In the genomic region with DNA sequence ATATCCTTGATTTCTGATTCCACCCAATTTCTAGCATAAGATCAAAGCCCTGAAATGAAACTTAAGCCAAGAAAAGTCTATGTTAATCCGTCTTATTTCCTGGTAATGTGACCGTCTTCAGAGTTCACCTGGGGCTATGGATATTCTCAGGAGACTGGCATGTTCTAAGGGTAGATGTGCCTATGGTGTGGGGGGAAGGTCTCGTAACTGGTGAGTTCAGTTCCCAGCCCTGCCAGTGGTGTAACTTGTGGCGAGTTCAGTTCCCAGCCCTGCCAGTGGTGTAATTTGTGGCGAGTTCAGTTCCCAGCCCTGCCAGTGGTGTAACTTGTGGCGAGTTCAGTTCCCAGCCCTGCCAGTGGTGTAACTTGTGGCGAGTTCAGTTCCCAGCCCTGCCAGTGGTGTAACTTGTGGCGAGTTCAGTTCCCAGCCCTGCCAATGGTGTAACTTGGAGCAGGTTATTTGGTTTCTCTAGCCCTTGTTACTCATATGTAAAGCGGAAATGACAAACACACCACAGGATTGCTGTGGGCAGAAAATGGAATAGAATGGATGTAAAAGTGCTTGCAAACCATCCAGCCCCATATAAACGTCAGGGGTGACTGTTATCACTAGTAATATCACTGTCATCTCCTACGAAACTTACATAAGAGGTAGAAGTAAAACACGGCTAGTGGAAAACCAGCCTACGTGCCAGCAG, we compare ENCODE assay signal across 12 cellular contexts. TPM values are rescaled to one million over a fixed set of nuclear protein-coding genes. Genes with fewer than 3 reads are reported as not detected.
DNase-seq lines count a peak whose midpoint lies in the region; ATAC-seq, FAIRE-seq and TF ChIP-seq lines count a peak whose summit lies in the region.
"Had no signal": no experiment of that assay in that cellular context is flagged by ENCODE, and none has a peak within 500 bp of the region (broad histone marks: within the 10 kb centered on the region; RNA-seq: fewer than 3 reads in every experiment).

No MANE protein-coding gene starts in this region.

- no peaks in the 10 kb centered on the region for H3K9me3 ChIP-seq in astrocyte (ENCODE audit: insufficient read depth, low read depth, low read length)
- H3K9me3 ChIP-seq in H9 (ENCODE audit: control insufficient read depth, low read depth, low read length) = no peaks in the 10 kb centered on the region
- no peaks in the 10 kb centered on the region for H3K9me3 ChIP-seq in gastroesophageal sphincter
- H3K9me3 ChIP-seq: A549, tibial nerve had no signal

- H3K27me3 ChIP-seq in astrocyte (ENCODE audit: insufficient read depth, low read length) (no peaks in the 10 kb centered on the region), H9 (ENCODE audit: insufficient read depth, low read length) (no peaks in the 10 kb centered on the region), gastroesophageal sphincter (no peaks in the 10 kb centered on the region)
- H3K27me3 ChIP-seq: tibial nerve had no signal

- POLR2A ChIA-PET in activated CD8-positive, alpha-beta T cell treated with anti-CD3 and anti-CD28 coated beads for 36 hours (lab: Charles Lee) = no interaction called here
- POLR2A ChIA-PET in activated CD8-positive, alpha-beta T cell treated with anti-CD3 and anti-CD28 coated beads, Interleukin-2, amount 10 ng/mL, durations not matched to agents 7 days and 5 days (lab: Charles Lee) = no interaction called here

- H3K56ac ChIP-seq in H9 (ENCODE audit: insufficient read length, low read depth, low read length) = no peak overlapping the region

- H3K9ac ChIP-seq in astrocyte (ENCODE audit: low read length) (no peak overlapping the region), H9 (ENCODE audit: extremely low read depth, insufficient read length, low read length) (no peak overlapping the region)

- H2BK5ac ChIP-seq in H9 (ENCODE audit: insufficient read length, low read length) = no peak overlapping the region

- intact Hi-C loops in activated CD8-positive, alpha-beta T cell treated with anti-CD3 and anti-CD28 coated beads for 36 hours (cut with micrococcal nuclease) = no loop called here

- no peak overlapping the region for H3T11ph ChIP-seq in H9 (ENCODE audit: low read length)

- H3K79me1 ChIP-seq in H9 (ENCODE audit: insufficient read depth, low read depth, low read length, poor library complexity, severe bottlenecking) = no peaks in the 10 kb centered on the region

- no peak overlapping the region for H3K4me2 ChIP-seq in astrocyte (ENCODE audit: low read length)
- no peak overlapping the region for H3K4me2 ChIP-seq in H9 (ENCODE audit: insufficient read depth, insufficient read length, low read length)
- H3K4me2 ChIP-seq: A549 had no signal

- H3K14ac ChIP-seq in H9 (ENCODE audit: insufficient read depth, low read length) = no peak overlapping the region

- no peaks in the 10 kb centered on the region for H3K4me1 Mint-ChIP-seq in activated CD8-positive, alpha-beta T cell treated with anti-CD3 and anti-CD28 coated beads for 36 hours (ENCODE audit: low read depth)
- H3K4me1 Mint-ChIP-seq in activated CD8-positive, alpha-beta T cell treated with anti-CD3 and anti-CD28 coated beads, Interleukin-2, amount 10 ng/mL, durations not matched to agents 7 days and 5 days (ENCODE audit: low read depth) = peaks cover 13% of the 10 kb centered on the region
- H3K4me1 Mint-ChIP-seq in astrocyte (ENCODE audit: low read depth, unreplicated experiment) = no peaks in the 10 kb centered on the region
- peaks cover 17 to 18% of the 10 kb centered on the region in 2 donors for H3K4me1 Mint-ChIP-seq in natural killer cell treated with Interleukin-12 subunit alpha and Interleukin-12 subunit beta and Interleukin-15 and Interleukin-18, amount 100 ng/mL, for 72 hours (ENCODE audit: low read depth in 2 of 2)
- no peaks in the 10 kb centered on the region for H3K4me1 Mint-ChIP-seq in H9
- H3K4me1 Mint-ChIP-seq: mesothelial cell of epicardium had no signal

- H3K36me3 Mint-ChIP-seq in activated CD8-positive, alpha-beta T cell treated with anti-CD3 and anti-CD28 coated beads for 36 hours (ENCODE audit: low read depth) = peaks cover 20% of the 10 kb centered on the region
- H3K36me3 Mint-ChIP-seq in activated CD8-positive, alpha-beta T cell treated with anti-CD3 and anti-CD28 coated beads, Interleukin-2, amount 10 ng/mL, durations not matched to agents 7 days and 5 days (ENCODE audit: low read depth) = peaks cover 49% of the 10 kb centered on the region
- H3K36me3 Mint-ChIP-seq in astrocyte (ENCODE audit: low read depth, unreplicated experiment) (peaks cover 20% of the 10 kb centered on the region), H9 (ENCODE audit: insufficient read depth in 1 of 3, low read depth in 3 of 3) (peaks cover 23 to 46% (median 29%) of the 10 kb centered on the region in 3 experiments)
- H3K36me3 Mint-ChIP-seq in natural killer cell treated with Interleukin-12 subunit alpha and Interleukin-12 subunit beta and Interleukin-15 and Interleukin-18, amount 100 ng/mL, for 72 hours = peaks cover 14% of the 10 kb centered on the region

- no peak overlapping the region for H2AFZ ChIP-seq in astrocyte (ENCODE audit: low read depth, low read length)
- H2AFZ ChIP-seq in H9 (ENCODE audit: low read length) = no peak overlapping the region

- H3K4me3 ChIP-seq in astrocyte (ENCODE audit: insufficient read depth, low read depth, low read length) (no peak overlapping the region), gastroesophageal sphincter (no peak overlapping the region)
- H3K4me3 ChIP-seq: A549, tibial nerve had no signal

- no peak overlapping the region for H3K18ac ChIP-seq in H9 (ENCODE audit: insufficient read length, low read depth, low read length)

- H3K79me2 ChIP-seq in astrocyte (ENCODE audit: insufficient read depth, low read length) = peaks cover 26% of the 10 kb centered on the region
- H3K79me2 ChIP-seq in H9 (ENCODE audit: insufficient read depth, low read length) = no peaks in the 10 kb centered on the region

- H3K27ac ChIP-seq in astrocyte (ENCODE audit: low read depth, low read length) = no peak overlapping the region
- no peak overlapping the region for H3K27ac ChIP-seq in H9 (ENCODE audit: insufficient read length, low read depth, low read length)
- no peak overlapping the region for H3K27ac ChIP-seq in gastroesophageal sphincter
- H3K27ac ChIP-seq: A549, tibial nerve had no signal

- DNase-seq in activated CD8-positive, alpha-beta T cell treated with anti-CD3 and anti-CD28 coated beads for 36 hours = no peak
- no peak for DNase-seq in activated CD8-positive, alpha-beta T cell treated with anti-CD3 and anti-CD28 coated beads, Interleukin-2, amount 10 ng/mL, durations not matched to agents 7 days and 5 days
- DNase-seq in LHCN-M2 (ENCODE audit: low read depth) = peak; percentile 88
- DNase-seq in astrocyte (ENCODE audit: low read depth) = peak; percentile 82
- DNase-seq in natural killer cell treated with Interleukin-12 subunit alpha and Interleukin-12 subunit beta and Interleukin-15 and Interleukin-18, amount 100 ng/mL, for 72 hours (ENCODE audit: low spot score) = peak; percentile 67
- no peak for DNase-seq in H9
- DNase-seq in activated effector memory CD4-positive, alpha-beta T cell treated with Interleukin-2 at 50 U/mL for 16 hours = no peak
- DNase-seq: NCI-H1417 treated with DMSO at 0.1 percent for 48 hours had no signal

- CTCF ChIA-PET in activated CD8-positive, alpha-beta T cell treated with anti-CD3 and anti-CD28 coated beads for 36 hours (lab: Charles Lee) = no interaction called here
- CTCF ChIA-PET in activated CD8-positive, alpha-beta T cell treated with anti-CD3 and anti-CD28 coated beads, Interleukin-2, amount 10 ng/mL, durations not matched to agents 7 days and 5 days (lab: Charles Lee) = no interaction called here

- WGBS in H9 (ENCODE audit: extremely low coverage, insufficient read length, low lambda C conversion rate) = no CpG with 5 or more reads among the region's 13 CpGs
- 90% methylated on average over 8 to 10 of the region's 13 CpGs for WGBS in gastroesophageal sphincter (ENCODE audit: low coverage in 1 of 2), 2 donors

- H3K23me2 ChIP-seq in H9 (ENCODE audit: insufficient read length, low read depth, low read length, poor library complexity, severe bottlenecking) = no peaks in the 10 kb centered on the region

- TF ChIP-seq CTCF in activated CD8-positive, alpha-beta T cell treated with anti-CD3 and anti-CD28 coated beads for 36 hours (IDR thresholded peaks at IDR 0.05) = no peak
- TF ChIP-seq CTCF in astrocyte (IDR thresholded peaks at IDR 0.05; ENCODE audit: insufficient read depth, low read depth, low read length) (no peak), H9 (conservative IDR thresholded peaks at IDR 0.05) (no peak), gastroesophageal sphincter (IDR thresholded peaks at IDR 0.05) (no peak)

- no peak overlapping the region for H3K4ac ChIP-seq in H9 (ENCODE audit: low read depth, low read length)

- FAIRE-seq in astrocyte (lab: Jason Lieb, UNC) = no peak
- FAIRE-seq: A549 had no signal

- peak; percentile 20 for ATAC-seq in activated CD8-positive, alpha-beta T cell treated with anti-CD3 and anti-CD28 coated beads for 36 hours
- ATAC-seq in activated CD8-positive, alpha-beta T cell treated with anti-CD3 and anti-CD28 coated beads, Interleukin-2, amount 10 ng/mL, durations not matched to agents 7 days and 5 days = no peak
- peak; percentile 94 to 97 for ATAC-seq in natural killer cell treated with Interleukin-12 subunit alpha and Interleukin-12 subunit beta and Interleukin-15 and Interleukin-18, amount 100 ng/mL, for 72 hours
- no peak for ATAC-seq in gastroesophageal sphincter
- ATAC-seq: A549 had no signal

- no peak overlapping the region for H3K4me3 Mint-ChIP-seq in activated CD8-positive, alpha-beta T cell treated with anti-CD3 and anti-CD28 coated beads for 36 hours
- H3K4me3 Mint-ChIP-seq in activated CD8-positive, alpha-beta T cell treated with anti-CD3 and anti-CD28 coated beads, Interleukin-2, amount 10 ng/mL, durations not matched to agents 7 days and 5 days = no peak overlapping the region
- no peak overlapping the region for H3K4me3 Mint-ChIP-seq in astrocyte (ENCODE audit: unreplicated experiment)
- peak overlapping the region; percentile 5 for H3K4me3 Mint-ChIP-seq in natural killer cell treated with Interleukin-12 subunit alpha and Interleukin-12 subunit beta and Interleukin-15 and Interleukin-18, amount 100 ng/mL, for 72 hours
- H3K4me3 Mint-ChIP-seq in H9 = no peak overlapping the region
- H3K4me3 Mint-ChIP-seq: mesothelial cell of epicardium had no signal

- H4K20me1 ChIP-seq in astrocyte (ENCODE audit: insufficient read depth, low read length) (peaks cover 46% of the 10 kb centered on the region), H9 (ENCODE audit: control insufficient read depth, insufficient read depth, insufficient read length) (no peaks in the 10 kb centered on the region)

- no peak for TF ChIP-seq EP300 in gastroesophageal sphincter (IDR thresholded peaks at IDR 0.05)

- H3K9me3 Mint-ChIP-seq in activated CD8-positive, alpha-beta T cell treated with anti-CD3 and anti-CD28 coated beads for 36 hours = no peaks in the 10 kb centered on the region
- no peaks in the 10 kb centered on the region for H3K9me3 Mint-ChIP-seq in activated CD8-positive, alpha-beta T cell treated with anti-CD3 and anti-CD28 coated beads, Interleukin-2, amount 10 ng/mL, durations not matched to agents 7 days and 5 days (ENCODE audit: insufficient read depth)
- H3K9me3 Mint-ChIP-seq in astrocyte (ENCODE audit: unreplicated experiment) (no peaks in the 10 kb centered on the region), H9 (peaks cover 3 to 5% of the 10 kb centered on the region in 2 experiments; a peak in 2 of 5 replicates)
- H3K9me3 Mint-ChIP-seq in natural killer cell treated with Interleukin-12 subunit alpha and Interleukin-12 subunit beta and Interleukin-15 and Interleukin-18, amount 100 ng/mL, for 72 hours = no peaks in the 10 kb centered on the region
- H3K9me3 Mint-ChIP-seq: mesothelial cell of epicardium had no signal

- H4K8ac ChIP-seq in H9 (replicated peaks; ENCODE audit: insufficient read length, low read depth, low read length) = no peak overlapping the region

- H3K4me1 ChIP-seq in astrocyte (ENCODE audit: insufficient read depth, low read length) = no peaks in the 10 kb centered on the region
- H3K4me1 ChIP-seq in H9 (ENCODE audit: insufficient read depth, low read length) = no peaks in the 10 kb centered on the region
- no peaks in the 10 kb centered on the region for H3K4me1 ChIP-seq in gastroesophageal sphincter
- H3K4me1 ChIP-seq: A549, tibial nerve had no signal

- H3K27me3 Mint-ChIP-seq in activated CD8-positive, alpha-beta T cell treated with anti-CD3 and anti-CD28 coated beads for 36 hours = no peaks in the 10 kb centered on the region
- no peaks in the 10 kb centered on the region for H3K27me3 Mint-ChIP-seq in activated CD8-positive, alpha-beta T cell treated with anti-CD3 and anti-CD28 coated beads, Interleukin-2, amount 10 ng/mL, durations not matched to agents 7 days and 5 days (ENCODE audit: low read depth)
- no peaks in the 10 kb centered on the region for H3K27me3 Mint-ChIP-seq in astrocyte (ENCODE audit: low read depth, unreplicated experiment)
- no peaks in the 10 kb centered on the region for H3K27me3 Mint-ChIP-seq in natural killer cell treated with Interleukin-12 subunit alpha and Interleukin-12 subunit beta and Interleukin-15 and Interleukin-18, amount 100 ng/mL, for 72 hours
- no peaks in the 10 kb centered on the region for H3K27me3 Mint-ChIP-seq in H9 (ENCODE audit: low read depth)

- H3K23ac ChIP-seq in H9 (ENCODE audit: insufficient read length, low read depth, low read length) = no peak overlapping the region

- no peak overlapping the region for H2BK12ac ChIP-seq in H9 (ENCODE audit: insufficient read length, low read depth, low read length)

- H3K27ac Mint-ChIP-seq in activated CD8-positive, alpha-beta T cell treated with anti-CD3 and anti-CD28 coated beads for 36 hours = no peak overlapping the region
- H3K27ac Mint-ChIP-seq in activated CD8-positive, alpha-beta T cell treated with anti-CD3 and anti-CD28 coated beads, Interleukin-2, amount 10 ng/mL, durations not matched to agents 7 days and 5 days = no peak overlapping the region
- H3K27ac Mint-ChIP-seq in astrocyte (ENCODE audit: unreplicated experiment) = no peak overlapping the region
- peak overlapping the region; percentile 66 to 78 for H3K27ac Mint-ChIP-seq in natural killer cell treated with Interleukin-12 subunit alpha and Interleukin-12 subunit beta and Interleukin-15 and Interleukin-18, amount 100 ng/mL, for 72 hours
- no peak overlapping the region for H3K27ac Mint-ChIP-seq in H9
- H3K27ac Mint-ChIP-seq: mesothelial cell of epicardium had no signal

- no peak overlapping the region for H2BK120ac ChIP-seq in H9 (ENCODE audit: low read depth, low read length, poor library complexity, severe bottlenecking)

- H3K36me3 ChIP-seq in astrocyte (ENCODE audit: insufficient read depth, low read length) = peaks cover 32% of the 10 kb centered on the region
- peaks cover 2 to 65% of the 10 kb centered on the region in 2 donors for H3K36me3 ChIP-seq in gastroesophageal sphincter

- H2AK5ac ChIP-seq in H9 (ENCODE audit: insufficient read length, low read length) = no peak overlapping the region

- no peak overlapping the region for H2BK20ac ChIP-seq in H9 (ENCODE audit: low read depth, low read length, poor library complexity, severe bottlenecking)

- TF ChIP-seq POLR2A in gastroesophageal sphincter (IDR thresholded peaks at IDR 0.05) = no peak

- H4K91ac ChIP-seq in H9 (ENCODE audit: insufficient read length, low read depth, low read length) = no peak overlapping the region

- H4K5ac ChIP-seq in H9 (ENCODE audit: insufficient read length, low read depth, low read length) = no peak overlapping the region

- no peak overlapping the region for H2BK15ac ChIP-seq in H9 (ENCODE audit: low read depth, low read length)

RNA-seq across cellular contexts. Expression of a gene that starts 30.4 kb away (rescaled TPM):
- total RNA-seq in activated CD8-positive, alpha-beta T cell treated with anti-CD3 and anti-CD28 coated beads for 36 hours = not detected
- total RNA-seq in activated CD8-positive, alpha-beta T cell treated with anti-CD3 and anti-CD28 coated beads, Interleukin-2, amount 10 ng/mL, durations not matched to agents 7 days and 5 days = not detected
- total RNA-seq in LHCN-M2 (2014; rRNA removed) = not detected in 2 replicates
- polyA plus RNA-seq in LHCN-M2 (2012) = 4.0 TPM
- not detected in 2 replicates for total RNA-seq in astrocyte
- not detected for total RNA-seq in natural killer cell treated with Interleukin-12 subunit alpha and Interleukin-12 subunit beta and Interleukin-15 and Interleukin-18, amount 100 ng/mL, for 72 hours
- 5.6 and 6.5 TPM in 2 replicates for total RNA-seq in H9 (2021)
- not detected for total RNA-seq in gastroesophageal sphincter
- total RNA-seq: mesothelial cell of epicardium had no signal
- polyA plus RNA-seq: A549 had no signal

RNA-seq across cellular contexts. Expression of a gene that starts 35.6 kb away (rescaled TPM):
- not detected for total RNA-seq in activated CD8-positive, alpha-beta T cell treated with anti-CD3 and anti-CD28 coated beads for 36 hours
- not detected for total RNA-seq in activated CD8-positive, alpha-beta T cell treated with anti-CD3 and anti-CD28 coated beads, Interleukin-2, amount 10 ng/mL, durations not matched to agents 7 days and 5 days
- not detected in 2 replicates for total RNA-seq in LHCN-M2 (2014; rRNA removed)
- polyA plus RNA-seq in LHCN-M2 (2012) = not detected
- total RNA-seq in astrocyte = 0.41 TPM in 1 of 2 replicates, not detected in the other
- 1 to 10 TPM in 1 of 2 donors, not detected in 1; 1.0 TPM for total RNA-seq in natural killer cell treated with Interleukin-12 subunit alpha and Interleukin-12 subunit beta and Interleukin-15 and Interleukin-18, amount 100 ng/mL, for 72 hours
- total RNA-seq in H9 (2021) = 1.6 and 2.2 TPM in 2 replicates
- not detected for total RNA-seq in gastroesophageal sphincter
- total RNA-seq: tibial nerve had no signal

RNA-seq across cellular contexts. Expression of a gene that starts 40.8 kb away (rescaled TPM):
- 10 to 100 TPM; 31.0 to 33.7 TPM for total RNA-seq in activated CD8-positive, alpha-beta T cell treated with anti-CD3 and anti-CD28 coated beads for 36 hours
- 10 to 100 TPM; 53.2 to 57.3 TPM for total RNA-seq in activated CD8-positive, alpha-beta T cell treated with anti-CD3 and anti-CD28 coated beads, Interleukin-2, amount 10 ng/mL, durations not matched to agents 7 days and 5 days
- total RNA-seq in LHCN-M2 (2014; rRNA removed) (89.4 and 92.3 TPM in 2 replicates), astrocyte (87.3 and 92.6 TPM in 2 replicates), H9 (2021) (30.9 and 31.6 TPM in 2 replicates), gastroesophageal sphincter (10 to 100 TPM; 60.3 to 92.6 (median 81.0) TPM)
- polyA plus RNA-seq in LHCN-M2 (2012) = 45.7 TPM
- 100 to 1,000 TPM in 1 of 2 donors, 10 to 100 TPM in 1; 99.7 to 129 TPM for total RNA-seq in natural killer cell treated with Interleukin-12 subunit alpha and Interleukin-12 subunit beta and Interleukin-15 and Interleukin-18, amount 100 ng/mL, for 72 hours

Comparison
In these comparisons a context has a peak if more than half of its experiments do, and no peak if none do; other contexts are left out.
1. ATAC-seq: peak in activated CD8-positive, alpha-beta T cell treated with anti-CD3 and anti-CD28 coated beads for 36 hours (single experiment) and natural killer cell treated with Interleukin-12 subunit alpha and Interleukin-12 subunit beta and Interleukin-15 and Interleukin-18, amount 100 ng/mL, for 72 hours (2 of 2); none in activated CD8-positive, alpha-beta T cell treated with anti-CD3 and anti-CD28 coated beads, Interleukin-2, amount 10 ng/mL, durations not matched to agents 7 days and 5 days (single experiment) and gastroesophageal sphincter (single experiment).
2. DNase-seq: peak in LHCN-M2 (single experiment), astrocyte (single experiment) and natural killer cell treated with Interleukin-12 subunit alpha and Interleukin-12 subunit beta and Interleukin-15 and Interleukin-18, amount 100 ng/mL, for 72 hours (single experiment); none in activated CD8-positive, alpha-beta T cell treated with anti-CD3 and anti-CD28 coated beads for 36 hours (single experiment), activated CD8-positive, alpha-beta T cell treated with anti-CD3 and anti-CD28 coated beads, Interleukin-2, amount 10 ng/mL, durations not matched to agents 7 days and 5 days (single experiment), H9 (single experiment) and activated effector memory CD4-positive, alpha-beta T cell treated with Interleukin-2 at 50 U/mL for 16 hours (single experiment).
3. H3K27ac Mint-ChIP-seq: peak in natural killer cell treated with Interleukin-12 subunit alpha and Interleukin-12 subunit beta and Interleukin-15 and Interleukin-18, amount 100 ng/mL, for 72 hours (2 of 2); none in activated CD8-positive, alpha-beta T cell treated with anti-CD3 and anti-CD28 coated beads for 36 hours (single experiment), activated CD8-positive, alpha-beta T cell treated with anti-CD3 and anti-CD28 coated beads, Interleukin-2, amount 10 ng/mL, durations not matched to agents 7 days and 5 days (single experiment), astrocyte (single experiment) and H9 (0 of 3).